In genomic region chr14:25394791-25395391, GRCh38 we compare ENCODE assay signal across 18 cellular contexts.
"Had no signal": no experiment of that assay in that cellular context is flagged by ENCODE, and none has a peak within 500 bp of the region (broad histone marks: within the 10 kb centered on the region; RNA-seq: fewer than 3 reads in every experiment).

No MANE protein-coding gene starts in this region.

- H3K4me3 ChIP-seq: gastroesophageal sphincter, prostate gland, sigmoid colon, upper lobe of left lung had no signal

- H3K27me3 ChIP-seq: gastroesophageal sphincter, sigmoid colon, upper lobe of left lung had no signal

- H3K36me3 ChIP-seq: gastroesophageal sphincter, prostate gland, sigmoid colon, upper lobe of left lung had no signal

- DNase-seq: activated CD4-positive, alpha-beta T cell treated with anti-CD3 and anti-CD28 coated beads for 1 hour; activated CD4-positive, alpha-beta T cell treated with anti-CD3 and anti-CD28 coated beads, Interleukin-2, amount 50 U/mL, for 4 hours; activated naive CD4-positive, alpha-beta T cell; activated T-cell treated with anti-CD3 and anti-CD28 coated beads for 4 hours; anterior cingulate cortex; endodermal cell; erythroblast; left colon; naive thymus-derived CD8-positive, alpha-beta T cell; occipital lobe; sigmoid colon; stimulated activated CD4-positive, alpha-beta T cell treated with anti-CD3 and anti-CD28 coated beads, Interleukin-1b, Interleukin-23, amount 100 ng/mL, for 48 hours; stimulated activated naive CD8-positive, alpha-beta T cell treated with anti-CD3 and anti-CD28 coated beads, Interleukin-15, amount 100 ng/mL, for 72 hours; T-cell; T-helper 9 cell; upper lobe of left lung had no signal

- ATAC-seq: gastroesophageal sphincter; left colon; naive thymus-derived CD8-positive, alpha-beta T cell; stimulated activated naive CD8-positive, alpha-beta T cell treated with anti-CD3 and anti-CD28 coated beads, Interleukin-15, amount 100 ng/mL, for 72 hours; T-cell had no signal

- H3K27ac ChIP-seq: gastroesophageal sphincter, prostate gland, sigmoid colon, upper lobe of left lung had no signal

- H3K9me3 ChIP-seq: gastroesophageal sphincter, prostate gland, sigmoid colon, upper lobe of left lung had no signal

- H3K4me1 ChIP-seq: gastroesophageal sphincter, prostate gland, sigmoid colon, upper lobe of left lung had no signal
